In the genomic region with DNA sequence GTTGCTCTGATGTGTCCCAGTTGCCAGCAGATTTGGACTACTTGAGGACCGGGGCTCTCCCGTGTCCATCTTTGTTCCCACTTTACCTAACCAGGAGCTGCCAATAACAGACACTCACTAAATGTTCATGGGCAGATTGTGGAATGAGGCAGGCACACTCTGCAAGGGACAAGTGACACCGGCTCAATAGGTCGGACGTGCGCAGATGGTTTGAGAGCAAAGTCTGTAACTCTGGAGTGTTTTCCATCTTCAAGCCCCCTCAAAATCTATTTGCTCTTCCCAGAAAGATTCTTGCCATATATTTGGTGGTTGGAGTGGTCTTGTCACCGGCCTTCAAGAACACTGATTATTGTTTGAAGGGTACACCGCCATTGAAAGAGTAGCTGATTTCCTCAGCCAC, we compare ENCODE assay signal across 29 cellular contexts. TPM values are rescaled to one million over a fixed set of nuclear protein-coding genes. Genes with fewer than 3 reads are reported as not detected.
DNase-seq lines count a peak whose midpoint lies in the region; ATAC-seq and TF ChIP-seq lines count a peak whose summit lies in the region.
"Had no signal": no experiment of that assay in that cellular context is flagged by ENCODE, and none has a peak within 500 bp of the region (broad histone marks: within the 10 kb centered on the region; RNA-seq: fewer than 3 reads in every experiment).

No MANE protein-coding gene starts in this region.

- no peak overlapping the region for H3K9ac ChIP-seq in neural progenitor cell

- H3K79me2 ChIP-seq in neural progenitor cell (ENCODE audit: low read depth), result no peaks in the 10 kb centered on the region

- H3K36me3 Mint-ChIP-seq in natural killer cell, result no peaks in the 10 kb centered on the region
- no peaks in the 10 kb centered on the region for H3K36me3 Mint-ChIP-seq in natural killer cell treated with Interleukin-12 subunit alpha and Interleukin-12 subunit beta and Interleukin-15 and Interleukin-18, amount 100 ng/mL, for 72 hours
- peaks cover 6% of the 10 kb centered on the region for H3K36me3 Mint-ChIP-seq in activated T-helper 17 cell treated with anti-CD3 and anti-CD28 coated beads, Interleukin-2, amount 50 U/mL, for 72 hours (ENCODE audit: low read depth)
- no peaks in the 10 kb centered on the region for H3K36me3 Mint-ChIP-seq in neural progenitor cell
- H3K36me3 Mint-ChIP-seq: mesothelial cell of epicardium had no signal

- peak overlapping the region; percentile 39 to 52 for H3K27ac Mint-ChIP-seq in natural killer cell
- no peak overlapping the region for H3K27ac Mint-ChIP-seq in natural killer cell treated with Interleukin-12 subunit alpha and Interleukin-12 subunit beta and Interleukin-15 and Interleukin-18, amount 100 ng/mL, for 72 hours
- H3K27ac Mint-ChIP-seq in activated T-helper 17 cell treated with anti-CD3 and anti-CD28 coated beads, Interleukin-2, amount 50 U/mL, for 72 hours, result peak overlapping the region; percentile 98
- no peak overlapping the region for H3K27ac Mint-ChIP-seq in neural progenitor cell
- H3K27ac Mint-ChIP-seq: mesothelial cell of epicardium, progenitor cell of endocrine pancreas had no signal

- no peak overlapping the region for H3K4me2 ChIP-seq in neural progenitor cell

- no peaks in the 10 kb centered on the region for H4K20me1 ChIP-seq in neural progenitor cell (ENCODE audit: low read depth)

- H3K4me1 ChIP-seq in esophagus muscularis mucosa (peaks cover 0 to 3% (median 0%) of the 10 kb centered on the region in 4 donors), neural progenitor cell (no peaks in the 10 kb centered on the region)
- H3K4me1 ChIP-seq: thyroid gland had no signal

- H3K9me3 ChIP-seq in esophagus muscularis mucosa (no peaks in the 10 kb centered on the region), neural progenitor cell (ENCODE audit: low read depth) (no peaks in the 10 kb centered on the region)
- H3K9me3 ChIP-seq: right lobe of liver, SJCRH30, thyroid gland had no signal

- H3K27me3 Mint-ChIP-seq in natural killer cell (ENCODE audit: low read depth in 2 of 2), result peaks cover 0 to 2% of the 10 kb centered on the region in 2 donors
- H3K27me3 Mint-ChIP-seq in natural killer cell treated with Interleukin-12 subunit alpha and Interleukin-12 subunit beta and Interleukin-15 and Interleukin-18, amount 100 ng/mL, for 72 hours, result peaks cover 6 to 10% of the 10 kb centered on the region in 2 donors
- peaks cover 3% of the 10 kb centered on the region for H3K27me3 Mint-ChIP-seq in activated T-helper 17 cell treated with anti-CD3 and anti-CD28 coated beads, Interleukin-2, amount 50 U/mL, for 72 hours
- H3K27me3 Mint-ChIP-seq in neural progenitor cell (ENCODE audit: insufficient read depth, low read depth), result peaks cover 7% of the 10 kb centered on the region
- H3K27me3 Mint-ChIP-seq: progenitor cell of endocrine pancreas had no signal

- no peak for TF ChIP-seq CTCF in natural killer cell (IDR thresholded peaks at IDR 0.05)
- no peak for TF ChIP-seq CTCF in esophagus muscularis mucosa (IDR thresholded peaks at IDR 0.05)
- no peak for TF ChIP-seq CTCF in neural progenitor cell (IDR thresholded peaks at IDR 0.05)

- DNase-seq in natural killer cell (no peak), esophagus muscularis mucosa (ENCODE audit: extremely low spot score) (peak; percentile 74), neural progenitor cell (ENCODE audit: low spot score) (no peak), NCI-H345 treated with DMSO at 0.1 percent for 48 hours (lab: John Stamatoyannopoulos, UW; ENCODE audit: unreplicated experiment) (no peak)
- DNase-seq in natural killer cell treated with Interleukin-12 subunit alpha and Interleukin-12 subunit beta and Interleukin-15 and Interleukin-18, amount 100 ng/mL, for 72 hours (ENCODE audit: low spot score), result no peak
- DNase-seq: activated CD4-positive, alpha-beta T cell treated with anti-CD3 and anti-CD28 coated beads for 48 hours; activated naive CD4-positive, alpha-beta T cell treated with Interleukin-2 at 50 U/mL for 16 hours; activated T-cell treated with anti-CD3 and anti-CD28 coated beads, Interleukin-2, amount 50 U/mL, for 4 hours; C1 segment of cervical spinal cord; effector memory CD4-positive, alpha-beta T cell; erythroblast; GDM1; IMR-90; islet precursor cell; NCI-H146; NCI-H2107; NCI-H345; NCI-H774; right lobe of liver; SJCRH30; stimulated activated CD8-positive, alpha-beta memory T cell treated with anti-CD3 and anti-CD28 coated beads, Interleukin-4, amount 100 ng/mL, for 48 hours; SW 1271; thyroid gland had no signal

- H3F3A ChIP-seq in neural progenitor cell (ENCODE audit: low read depth), result no peaks in the 10 kb centered on the region

- ATAC-seq in natural killer cell (no peak), HG02938 (IDR thresholded peaks at IDR 0.05; ENCODE audit: unreplicated experiment) (no peak)
- ATAC-seq in natural killer cell treated with Interleukin-12 subunit alpha and Interleukin-12 subunit beta and Interleukin-15 and Interleukin-18, amount 100 ng/mL, for 72 hours, result no peak
- no peak for ATAC-seq in activated T-helper 17 cell treated with anti-CD3 and anti-CD28 coated beads, Interleukin-2, amount 50 U/mL, for 72 hours (replicated peaks)
- ATAC-seq: activated T-cell treated with anti-CD3 and anti-CD28 coated beads, Interleukin-2, amount 50 U/mL, for 4 hours; right lobe of liver had no signal

- TF ChIP-seq EP300 in esophagus muscularis mucosa (IDR thresholded peaks at IDR 0.05), result no peak

- H3K9me3 Mint-ChIP-seq in natural killer cell (no peaks in the 10 kb centered on the region), neural progenitor cell (no peaks in the 10 kb centered on the region)
- no peaks in the 10 kb centered on the region for H3K9me3 Mint-ChIP-seq in natural killer cell treated with Interleukin-12 subunit alpha and Interleukin-12 subunit beta and Interleukin-15 and Interleukin-18, amount 100 ng/mL, for 72 hours
- peaks cover 3% of the 10 kb centered on the region for H3K9me3 Mint-ChIP-seq in activated T-helper 17 cell treated with anti-CD3 and anti-CD28 coated beads, Interleukin-2, amount 50 U/mL, for 72 hours
- H3K9me3 Mint-ChIP-seq: activated T-cell treated with anti-CD3 and anti-CD28 coated beads, Interleukin-2, amount 50 U/mL, for 4 hours had no signal

- H3K36me3 ChIP-seq in esophagus muscularis mucosa (no peaks in the 10 kb centered on the region), neural progenitor cell (no peaks in the 10 kb centered on the region)
- H3K36me3 ChIP-seq: right lobe of liver, SJCRH30, thyroid gland had no signal

- intact Hi-C loops in natural killer cell (cut with micrococcal nuclease), result no loop called here
- intact Hi-C loops in esophagus muscularis mucosa (cut with DNase I), result no loop called here

- H3K27ac ChIP-seq in esophagus muscularis mucosa (replicated peaks in 1 of 4), result no peak overlapping the region
- no peak overlapping the region for H3K27ac ChIP-seq in neural progenitor cell
- H3K27ac ChIP-seq: coronary artery, SJCRH30, thyroid gland had no signal

- H3K27me3 ChIP-seq in esophagus muscularis mucosa (peaks cover 0 to 10% (median 0%) of the 10 kb centered on the region in 4 donors), neural progenitor cell (no peaks in the 10 kb centered on the region)
- H3K27me3 ChIP-seq: right lobe of liver, SJCRH30, thyroid gland had no signal

- H3K4me3 Mint-ChIP-seq in natural killer cell (peak overlapping the region; percentile 62), neural progenitor cell (no peak overlapping the region)
- no peak overlapping the region for H3K4me3 Mint-ChIP-seq in natural killer cell treated with Interleukin-12 subunit alpha and Interleukin-12 subunit beta and Interleukin-15 and Interleukin-18, amount 100 ng/mL, for 72 hours
- peak overlapping the region; percentile 80 for H3K4me3 Mint-ChIP-seq in activated T-helper 17 cell treated with anti-CD3 and anti-CD28 coated beads, Interleukin-2, amount 50 U/mL, for 72 hours
- H3K4me3 Mint-ChIP-seq: activated T-cell treated with anti-CD3 and anti-CD28 coated beads, Interleukin-2, amount 50 U/mL, for 4 hours; mesothelial cell of epicardium had no signal

- H2AFZ ChIP-seq in neural progenitor cell (replicated peaks), result no peak overlapping the region
- H2AFZ ChIP-seq: GM23248 had no signal

- H3K4me3 ChIP-seq in esophagus muscularis mucosa (no peak overlapping the region), neural progenitor cell (no peak overlapping the region)
- H3K4me3 ChIP-seq: coronary artery, GM23248, right lobe of liver, SJCRH30, thyroid gland had no signal

- peaks cover 15 to 22% of the 10 kb centered on the region in 2 donors for H3K4me1 Mint-ChIP-seq in natural killer cell
- H3K4me1 Mint-ChIP-seq in natural killer cell treated with Interleukin-12 subunit alpha and Interleukin-12 subunit beta and Interleukin-15 and Interleukin-18, amount 100 ng/mL, for 72 hours (ENCODE audit: low read depth in 2 of 2), result peaks cover 12 to 21% of the 10 kb centered on the region in 2 donors
- peaks cover 30% of the 10 kb centered on the region for H3K4me1 Mint-ChIP-seq in activated T-helper 17 cell treated with anti-CD3 and anti-CD28 coated beads, Interleukin-2, amount 50 U/mL, for 72 hours
- H3K4me1 Mint-ChIP-seq in neural progenitor cell, result peaks cover 13% of the 10 kb centered on the region

- TF ChIP-seq POLR2A in esophagus muscularis mucosa (IDR thresholded peaks at IDR 0.05; ENCODE audit: low read depth), result no peak

- WGBS in esophagus muscularis mucosa, result 93% methylated on average over 5 of the region's 8 CpGs

RNA-seq across cellular contexts. Expression of a gene that starts 47.2 kb away (rescaled TPM):
- total RNA-seq in natural killer cell (1 to 10 TPM; 1.2 to 2.9 (median 2.3) TPM), esophagus muscularis mucosa (1 to 10 TPM in 1 of 4 donors, under 1 TPM in 3; 0.65 to 1.1 (median 0.75) TPM), neural progenitor cell (ENCODE audit: low replicate concordance) (11.0 and 19.4 TPM in 2 replicates)
- total RNA-seq in natural killer cell treated with Interleukin-12 subunit alpha and Interleukin-12 subunit beta and Interleukin-15 and Interleukin-18, amount 100 ng/mL, for 72 hours, result 1 to 10 TPM; 1.6 to 2.8 TPM
- total RNA-seq in activated T-helper 17 cell treated with anti-CD3 and anti-CD28 coated beads, Interleukin-2, amount 50 U/mL, for 72 hours, result 1 to 10 TPM; 4.7 to 5.1 TPM

RNA-seq across cellular contexts. Expression of a gene that starts 47.7 kb away (rescaled TPM):
- 1 to 10 TPM in 1 of 3 donors, under 1 TPM in 2; 0.48 to 3.0 (median 0.73) TPM for total RNA-seq in natural killer cell
- not detected for total RNA-seq in natural killer cell treated with Interleukin-12 subunit alpha and Interleukin-12 subunit beta and Interleukin-15 and Interleukin-18, amount 100 ng/mL, for 72 hours
- total RNA-seq in activated T-helper 17 cell treated with anti-CD3 and anti-CD28 coated beads, Interleukin-2, amount 50 U/mL, for 72 hours, result under 1 TPM in 1 of 2 donors, not detected in 1; 0.45 TPM
- total RNA-seq in esophagus muscularis mucosa, result under 1 TPM in 1 of 4 donors, not detected in 3; 0.17 TPM
- total RNA-seq in neural progenitor cell (ENCODE audit: low replicate concordance), result 0.15 TPM in 1 of 2 replicates, not detected in the other
- total RNA-seq: activated T-cell treated with anti-CD3 and anti-CD28 coated beads, Interleukin-2, amount 50 U/mL, for 4 hours; GM23248; IMR-90; SJCRH30 had no signal

Comparison
In these comparisons a context has a peak if more than half of its experiments do, and no peak if none do; other contexts are left out.
1. H3K27ac Mint-ChIP-seq: peak in natural killer cell (2 of 2) and activated T-helper 17 cell treated with anti-CD3 and anti-CD28 coated beads, Interleukin-2, amount 50 U/mL, for 72 hours (single experiment); none in natural killer cell treated with Interleukin-12 subunit alpha and Interleukin-12 subunit beta and Interleukin-15 and Interleukin-18, amount 100 ng/mL, for 72 hours (0 of 2) and neural progenitor cell (single experiment).
2. H3K4me3 Mint-ChIP-seq: peak in natural killer cell (single experiment) and activated T-helper 17 cell treated with anti-CD3 and anti-CD28 coated beads, Interleukin-2, amount 50 U/mL, for 72 hours (single experiment); none in natural killer cell treated with Interleukin-12 subunit alpha and Interleukin-12 subunit beta and Interleukin-15 and Interleukin-18, amount 100 ng/mL, for 72 hours (single experiment) and neural progenitor cell (single experiment).